27 cellular contexts compared by ENCODE assay signal in the genomic region with DNA sequence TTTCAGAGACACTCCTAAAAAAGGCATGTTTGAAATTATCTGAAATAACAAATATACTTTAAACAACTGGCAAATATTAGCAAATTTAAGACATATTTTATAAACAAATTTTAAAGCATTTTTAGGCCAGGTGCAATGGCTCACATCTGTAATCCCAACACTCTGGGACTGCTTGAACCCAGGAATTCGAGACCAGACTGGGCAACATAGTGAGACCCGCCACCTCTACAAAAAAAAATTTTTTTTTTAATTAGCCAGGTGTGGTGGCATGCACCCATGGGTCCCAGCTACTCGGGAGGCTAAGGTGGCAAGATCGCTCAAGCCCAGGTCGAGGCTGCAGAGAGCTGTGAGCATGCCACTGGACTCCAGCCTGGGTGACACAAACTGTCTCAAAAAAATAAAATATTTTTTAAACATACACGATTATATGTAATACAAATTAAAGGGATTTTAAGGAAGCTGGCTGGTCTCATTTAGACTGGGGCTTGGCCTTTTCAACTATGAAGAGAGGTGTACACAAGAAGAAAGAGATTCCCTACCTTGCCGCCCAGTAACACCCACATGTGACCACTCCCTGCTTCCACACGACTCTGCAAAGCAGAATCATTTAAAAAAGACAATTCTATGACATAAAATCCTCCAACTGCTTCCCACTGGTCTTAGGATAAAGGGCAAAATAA. TPM values are rescaled to one million over a fixed set of nuclear protein-coding genes. Genes with fewer than 3 reads are reported as not detected.
DNase-seq lines count a peak whose midpoint lies in the region; ATAC-seq and TF ChIP-seq lines count a peak whose summit lies in the region.
"Had no signal": no experiment of that assay in that cellular context is flagged by ENCODE, and none has a peak within 500 bp of the region (broad histone marks: within the 10 kb centered on the region; RNA-seq: fewer than 3 reads in every experiment).

No MANE protein-coding gene starts in this region.

- DNase-seq in activated naive CD8-positive, alpha-beta T cell treated with anti-CD3 and anti-CD28 coated beads, Interleukin-2, amount 50 U/mL, for 24 hours, result no peak
- DNase-seq in Peyer's patch (peak in 2 of 3 donors; percentile 11 to 15), endothelial cell (ENCODE audit: low spot score) (no peak), type B pancreatic cell (ENCODE audit: extremely low spot score, unreplicated experiment) (no peak), NCI-H2196 (lab: John Stamatoyannopoulos, UW; ENCODE audit: unreplicated experiment) (no peak), NCI-H1105 treated with DMSO at 0.1 percent for 48 hours (lab: John Stamatoyannopoulos, UW) (no peak)
- DNase-seq: activated CD4-positive, alpha-beta T cell treated with anti-CD3 and anti-CD28 coated beads for 48 hours; activated effector memory CD4-positive, alpha-beta T cell treated with anti-CD3 and anti-CD28 coated beads, Interleukin-2, amount 50 U/mL, for 16 hours; amygdala; EL; GOT3; NCI-H1694; NCI-H2171; NCI-H69; SJCRH30; stimulated activated CD4-positive, alpha-beta T cell treated with anti-CD3 and anti-CD28 coated beads, Interleukin-1b, Interleukin-23, amount 100 ng/mL, for 48 hours; T-cell had no signal

- no peak overlapping the region for H3K4me3 ChIP-seq in Peyer's patch
- H3K4me3 ChIP-seq: BLaER1 treated with 17β-estradiol and CSF1 and Interleukin-3, amounts not matched to agents 10 nM and 100 nM; breast epithelium; coronary artery; neural progenitor cell; SJCRH30; skin epidermis; suprapubic skin; vagina had no signal

- H3K27me3 Mint-ChIP-seq in activated naive CD8-positive, alpha-beta T cell, result no peaks in the 10 kb centered on the region
- no peaks in the 10 kb centered on the region for H3K27me3 Mint-ChIP-seq in activated naive CD8-positive, alpha-beta T cell treated with anti-CD3 and anti-CD28 coated beads, Interleukin-2, amount 50 U/mL, for 24 hours
- H3K27me3 Mint-ChIP-seq in endothelial cell (ENCODE audit: unreplicated experiment) (no peaks in the 10 kb centered on the region), type B pancreatic cell (no peaks in the 10 kb centered on the region)
- H3K27me3 Mint-ChIP-seq: T-cell had no signal

- H3K4me3 Mint-ChIP-seq in activated naive CD8-positive, alpha-beta T cell, result peak overlapping the region; percentile 51
- H3K4me3 Mint-ChIP-seq in activated naive CD8-positive, alpha-beta T cell treated with anti-CD3 and anti-CD28 coated beads, Interleukin-2, amount 50 U/mL, for 24 hours, result no peak overlapping the region
- no peak overlapping the region for H3K4me3 Mint-ChIP-seq in endothelial cell (ENCODE audit: unreplicated experiment)
- peak overlapping the region; percentile 29 for H3K4me3 Mint-ChIP-seq in type B pancreatic cell
- H3K4me3 Mint-ChIP-seq: neural progenitor cell had no signal

- H3K36me3 Mint-ChIP-seq in activated naive CD8-positive, alpha-beta T cell, result peaks cover 4% of the 10 kb centered on the region
- peaks cover 38% of the 10 kb centered on the region for H3K36me3 Mint-ChIP-seq in activated naive CD8-positive, alpha-beta T cell treated with anti-CD3 and anti-CD28 coated beads, Interleukin-2, amount 50 U/mL, for 24 hours (ENCODE audit: low read depth)
- H3K36me3 Mint-ChIP-seq in endothelial cell (ENCODE audit: low read depth, unreplicated experiment), result peaks cover 6% of the 10 kb centered on the region
- H3K36me3 Mint-ChIP-seq in type B pancreatic cell, result peaks cover 14% of the 10 kb centered on the region

- H3K9me3 ChIP-seq in Peyer's patch, result no peaks in the 10 kb centered on the region
- H3K9me3 ChIP-seq: breast epithelium, SJCRH30, suprapubic skin, vagina had no signal

- no peaks in the 10 kb centered on the region for H3K27me3 ChIP-seq in Peyer's patch
- H3K27me3 ChIP-seq: BLaER1 treated with 17β-estradiol and CSF1 and Interleukin-3, amounts not matched to agents 10 nM and 100 nM; breast epithelium; neural progenitor cell; SJCRH30; suprapubic skin; vagina had no signal

- no peak for ATAC-seq in activated naive CD8-positive, alpha-beta T cell treated with anti-CD3 and anti-CD28 coated beads, Interleukin-2, amount 50 U/mL, for 24 hours
- no peak for ATAC-seq in GM18861 (IDR thresholded peaks at IDR 0.05; ENCODE audit: unreplicated experiment)

- H3K4me1 Mint-ChIP-seq in activated naive CD8-positive, alpha-beta T cell (ENCODE audit: low read depth), result peaks cover 70% of the 10 kb centered on the region
- peaks cover 65% of the 10 kb centered on the region for H3K4me1 Mint-ChIP-seq in activated naive CD8-positive, alpha-beta T cell treated with anti-CD3 and anti-CD28 coated beads, Interleukin-2, amount 50 U/mL, for 24 hours
- H3K4me1 Mint-ChIP-seq in endothelial cell (ENCODE audit: unreplicated experiment) (peaks cover 32% of the 10 kb centered on the region), type B pancreatic cell (ENCODE audit: unreplicated experiment) (peaks cover 41% of the 10 kb centered on the region)

- peak overlapping the region; percentile 19 for H3K27ac Mint-ChIP-seq in activated naive CD8-positive, alpha-beta T cell
- no peak overlapping the region for H3K27ac Mint-ChIP-seq in activated naive CD8-positive, alpha-beta T cell treated with anti-CD3 and anti-CD28 coated beads, Interleukin-2, amount 50 U/mL, for 24 hours
- H3K27ac Mint-ChIP-seq in endothelial cell (ENCODE audit: unreplicated experiment) (peak overlapping the region; percentile 10), type B pancreatic cell (peak overlapping the region; percentile 46)
- H3K27ac Mint-ChIP-seq: neural progenitor cell, T-cell had no signal

- no peak overlapping the region for H3K27ac ChIP-seq in Peyer's patch
- H3K27ac ChIP-seq: BLaER1 treated with 17β-estradiol and CSF1 and Interleukin-3, amounts not matched to agents 10 nM and 100 nM; breast epithelium; coronary artery; KMS-11; neural progenitor cell; SJCRH30; skin epidermis; suprapubic skin; vagina had no signal

- TF ChIP-seq POLR2A in Peyer's patch (IDR thresholded peaks at IDR 0.05), result no peak

- H3K36me3 ChIP-seq in Peyer's patch, result no peaks in the 10 kb centered on the region
- H3K36me3 ChIP-seq: breast epithelium, neural progenitor cell, SJCRH30, vagina had no signal

- H3K4me1 ChIP-seq in Peyer's patch, result peaks cover 0 to 45% (median 6%) of the 10 kb centered on the region in 4 donors
- H3K4me1 ChIP-seq: breast epithelium, neural progenitor cell, SJCRH30 had no signal

- TF ChIP-seq CTCF in Peyer's patch (IDR thresholded peaks at IDR 0.05), result no peak
- no peak for TF ChIP-seq CTCF in endothelial cell (IDR thresholded peaks at IDR 0.05; ENCODE audit: unreplicated experiment)
- no peak for TF ChIP-seq CTCF in type B pancreatic cell (conservative IDR thresholded peaks at IDR 0.05)

- no peaks in the 10 kb centered on the region for H3K9me3 Mint-ChIP-seq in activated naive CD8-positive, alpha-beta T cell (ENCODE audit: low read depth)
- no peaks in the 10 kb centered on the region for H3K9me3 Mint-ChIP-seq in activated naive CD8-positive, alpha-beta T cell treated with anti-CD3 and anti-CD28 coated beads, Interleukin-2, amount 50 U/mL, for 24 hours
- H3K9me3 Mint-ChIP-seq in endothelial cell (ENCODE audit: unreplicated experiment) (no peaks in the 10 kb centered on the region), type B pancreatic cell (no peaks in the 10 kb centered on the region)
- H3K9me3 Mint-ChIP-seq: neural progenitor cell, T-cell had no signal

RNA-seq across cellular contexts. Expression of gene LARP4B, which starts 7.5 kb away (rescaled TPM):
- 100 to 1,000 TPM in 2 of 4 donors, 10 to 100 TPM in 2; 77.2 to 106 (median 93.3) TPM for total RNA-seq in Peyer's patch
- total RNA-seq in endothelial cell (ENCODE audit: unreplicated experiment), result 91.8 TPM
- 82.1 and 96.4 TPM in 2 replicates for total RNA-seq in type B pancreatic cell (ENCODE audit: low replicate concordance)

Comparison
In these comparisons a context has a peak if more than half of its experiments do, and no peak if none do; other contexts are left out.
1. H3K4me3 Mint-ChIP-seq: peak in activated naive CD8-positive, alpha-beta T cell (single experiment) and type B pancreatic cell (single experiment); none in activated naive CD8-positive, alpha-beta T cell treated with anti-CD3 and anti-CD28 coated beads, Interleukin-2, amount 50 U/mL, for 24 hours (single experiment) and endothelial cell (single experiment).
2. DNase-seq: peak in Peyer's patch (2 of 3); none in activated naive CD8-positive, alpha-beta T cell treated with anti-CD3 and anti-CD28 coated beads, Interleukin-2, amount 50 U/mL, for 24 hours (single experiment), endothelial cell (single experiment), type B pancreatic cell (single experiment), NCI-H2196 (single experiment) and NCI-H1105 treated with DMSO at 0.1 percent for 48 hours (single experiment).